In genomic region chr10:77165445-77166316, GRCh38 we compare ENCODE assay signal across 8 cellular contexts.
A peak's percentile ranks its signal among the peaks of the same experiment; 100 is the strongest.
DNase-seq lines count a peak whose midpoint lies in the region; ATAC-seq and TF ChIP-seq lines count a peak whose summit lies in the region.

No MANE protein-coding gene starts in this region.

- no peaks in the 10 kb centered on the region for H3K36me3 ChIP-seq in SK-N-SH (replicated peaks in 1 of 2; ENCODE audit: control insufficient read depth in 1 of 2, insufficient read depth in 2 of 2, low read length in 1 of 2)
- H3K36me3 ChIP-seq in mammary epithelial cell (ENCODE audit: insufficient read depth, low read length): no peaks in the 10 kb centered on the region
- no peaks in the 10 kb centered on the region for H3K36me3 ChIP-seq in kidney epithelial cell (ENCODE audit: control insufficient read depth, insufficient read depth, low read length)

- peak; percentile 62 for ATAC-seq in GM21723 (IDR thresholded peaks at IDR 0.05; ENCODE audit: unreplicated experiment)

- no peak overlapping the region for H2AFZ ChIP-seq in SK-N-SH (ENCODE audit: low read depth)
- peak overlapping the region; percentile 51 for H2AFZ ChIP-seq in mammary epithelial cell (ENCODE audit: low read depth, low read length)

- H3K27me3 ChIP-seq in SK-N-SH (ENCODE audit: insufficient read depth) (no peaks in the 10 kb centered on the region), mammary epithelial cell (ENCODE audit: insufficient read depth, low read length) (no peaks in the 10 kb centered on the region), kidney epithelial cell (ENCODE audit: control insufficient read depth, insufficient read depth, low read length) (no peaks in the 10 kb centered on the region)

- in situ Hi-C loops in mammary epithelial cell (cut with MboI; ENCODE audit: low sequenced_read_pairs in 2 of 2): loop anchor here in 1 of 2 donors (5.0 to 10.0 kb wide), 3 partner anchors 229 to 477 kb away; no protein-coding TSS in a partner anchor

- CTCF ChIA-PET in SK-N-SH (lab: Yijun Ruan, JAX) (interaction anchor here (0.6 to 18.5 kb wide), 66 partner anchors 9 to 882 kb away, joined by 3 to 513 read pairs (median 4); partner anchors contain the start of gene KCNMA1), mammary epithelial cell (lab: Charles Lee; ENCODE audit: low non-redundant PET) (interaction anchor here (0.5 to 0.9 kb wide), 9 partner anchors 8 to 591 kb away, joined by 3 to 6 read pairs (median 3); partner anchors contain the start of gene KCNMA1)

- H3K9me2 ChIP-seq in SK-N-SH: no peaks in the 10 kb centered on the region

- H3K4me1 ChIP-seq in SK-N-SH (ENCODE audit: control insufficient read depth in 1 of 2, insufficient read depth in 2 of 2, low read depth in 1 of 2, low read length in 1 of 2) (peaks cover 25 to 29% of the 10 kb centered on the region in 2 experiments), mammary epithelial cell (ENCODE audit: insufficient read depth, low read length) (peaks cover 43% of the 10 kb centered on the region)

- peaks cover 49% of the 10 kb centered on the region for H3F3A ChIP-seq in SK-N-SH (replicated peaks; ENCODE audit: insufficient read depth)

- H3K27ac ChIP-seq in SK-N-SH (ENCODE audit: low read depth in 2 of 2, low read length in 1 of 2): peak overlapping the region in 1 of 2 experiments; percentile 96; a peak in 1 of 4 replicates
- H3K27ac ChIP-seq in mammary epithelial cell (ENCODE audit: insufficient read depth, low read depth, low read length): peak overlapping the region; percentile 96

- no peak for TF ChIP-seq EP300 in SK-N-SH (IDR thresholded peaks at IDR 0.05; ENCODE audit: borderline replicate concordance in 1 of 2, low read depth in 1 of 2, low read length in 1 of 2)

- H3K4me3 ChIP-seq in SK-N-SH (ENCODE audit: low read depth in 2 of 2, low read length in 1 of 2) (peak overlapping the region in 1 of 2 experiments; percentile 3; a peak in 1 of 4 replicates), mammary epithelial cell (replicated peaks in 1 of 3; ENCODE audit: insufficient read depth in 1 of 3, low read depth in 2 of 3, low read length in 3 of 3) (peak overlapping the region in 2 of 3 experiments; percentile 3 to 16), kidney epithelial cell (ENCODE audit: low read depth, low read length) (no peak overlapping the region)

- peak; percentile 79 for DNase-seq in DMS153 treated with DMSO at 0.1 percent for 48 hours (lab: John Stamatoyannopoulos, UW; ENCODE audit: unreplicated experiment)
- peak; percentile 69 for DNase-seq in NCI-H1092 treated with DMSO at 0.1 percent for 48 hours (lab: John Stamatoyannopoulos, UW)
- DNase-seq in SK-N-SH: peak; percentile 54
- peak; percentile 68 for DNase-seq in mammary epithelial cell
- DNase-seq in kidney epithelial cell (ENCODE audit: low read depth): no peak
- peak; percentile 19 to 33 for DNase-seq in stimulated activated CD4-positive, alpha-beta T cell treated with anti-CD3 and anti-CD28 coated beads, Interleukin-2, amount 100 ng/mL, for 24 hours
- no peak for DNase-seq in 8988T

- H3K4me2 ChIP-seq in SK-N-SH (peak overlapping the region; percentile 63; the same call in 1 of the 2 replicates), mammary epithelial cell (ENCODE audit: insufficient read depth, low read depth, low read length) (peak overlapping the region; percentile 59)

- H4K20me1 ChIP-seq in SK-N-SH (ENCODE audit: insufficient read depth): no peaks in the 10 kb centered on the region
- H4K20me1 ChIP-seq in mammary epithelial cell (ENCODE audit: insufficient read depth, low read length): no peaks in the 10 kb centered on the region

- POLR2A ChIA-PET in SK-N-SH (lab: Yijun Ruan, JAX): no interaction called here

- WGBS in SK-N-SH (ENCODE audit: low lambda C conversion rate): 41% methylated on average over 16 of the region's 16 CpGs
- WGBS in mammary epithelial cell (ENCODE audit: low coverage, missing lambda C conversion rate): 18% methylated on average over 16 of the region's 16 CpGs

- BruUV-seq in mammary epithelial cell (replicated peaks; lab: Mats Ljungman, UMichigan): no TSS peak

- 0 out of 2 replicates have a peak overlapping the region, but pooled peaks have one; percentile 73 for H3K9ac ChIP-seq in SK-N-SH
- peak overlapping the region; percentile 56 for H3K9ac ChIP-seq in mammary epithelial cell (ENCODE audit: insufficient read depth, low read length)

- H3K9me3 ChIP-seq in SK-N-SH (no peaks in the 10 kb centered on the region), mammary epithelial cell (replicated peaks; ENCODE audit: insufficient read depth, low read length) (no peaks in the 10 kb centered on the region)

- dilution Hi-C loops in mammary epithelial cell (cut with HindIII; ENCODE audit: low sequenced_read_pairs): loop anchor here (25.0 kb wide), 2 partner anchors 347 to 472 kb away; partner anchors contain the start of gene KCNMA1

- TF ChIP-seq RAD21 in SK-N-SH (IDR thresholded peaks at IDR 0.05; ENCODE audit: low read length): peak; percentile 90

- intact Hi-C loops in mammary epithelial cell (cut with micrococcal nuclease): loop anchor here (1.0 to 10.0 kb wide), 9 partner anchors 189 to 859 kb away; partner anchors contain the start of gene POLR3A

- H3K79me2 ChIP-seq in SK-N-SH (ENCODE audit: insufficient read depth) (no peaks in the 10 kb centered on the region), mammary epithelial cell (ENCODE audit: insufficient read depth, low read length) (no peaks in the 10 kb centered on the region)

- TF ChIP-seq CTCF in SK-N-SH (IDR thresholded peaks at IDR 0.05): peak; percentile 79
- TF ChIP-seq CTCF in mammary epithelial cell (conservative IDR thresholded peaks at IDR 0.05 in 1 of 2, IDR thresholded peaks at IDR 0.05 in 1 of 2; ENCODE audit: extremely low read depth in 1 of 2, insufficient read depth in 1 of 2, low read depth in 1 of 2, low read length in 2 of 2): peak; percentile 76 to 79
- TF ChIP-seq CTCF in kidney epithelial cell (IDR thresholded peaks at IDR 0.05; ENCODE audit: insufficient read depth, low read length, poor library complexity, severe bottlenecking): peak; percentile 70

TF ChIP-seq in SK-N-SH, 30 proteins besides CTCF, POLR2A, EP300 and RAD21:
- TF ChIP-seq TCF12 (IDR thresholded peaks at IDR 0.05) (no peak), FOSL2 (IDR thresholded peaks at IDR 0.05; ENCODE audit: borderline replicate concordance, low read depth) (no peak), GABPA (IDR thresholded peaks at IDR 0.05; ENCODE audit: low read depth) (no peak), SMC3 (IDR thresholded peaks at IDR 0.05; ENCODE audit: low read depth, low read length) (peak; percentile 72), MXI1 (IDR thresholded peaks at IDR 0.05; ENCODE audit: low read depth, low read length) (no peak), NRF1 (IDR thresholded peaks at IDR 0.05; ENCODE audit: low read depth, low read length) (no peak), REST (IDR thresholded peaks at IDR 0.05; ENCODE audit: low read depth, low read length) (no peak), IRF3 (IDR thresholded peaks at IDR 0.05; ENCODE audit: low read depth, low read length) (no peak)

Comparison
In these comparisons a context has a peak if more than half of its experiments do, and no peak if none do; other contexts are left out.
1. DNase-seq: peak in DMS153 treated with DMSO at 0.1 percent for 48 hours (single experiment), NCI-H1092 treated with DMSO at 0.1 percent for 48 hours (single experiment), SK-N-SH (single experiment), mammary epithelial cell (single experiment) and stimulated activated CD4-positive, alpha-beta T cell treated with anti-CD3 and anti-CD28 coated beads, Interleukin-2, amount 100 ng/mL, for 24 hours (2 of 2); none in kidney epithelial cell (single experiment) and 8988T (single experiment).
2. Peak in every context shown above with its lines, with median percentiles within 50 percentile points of each other: CTCF ChIP-seq.